In the genomic region with DNA sequence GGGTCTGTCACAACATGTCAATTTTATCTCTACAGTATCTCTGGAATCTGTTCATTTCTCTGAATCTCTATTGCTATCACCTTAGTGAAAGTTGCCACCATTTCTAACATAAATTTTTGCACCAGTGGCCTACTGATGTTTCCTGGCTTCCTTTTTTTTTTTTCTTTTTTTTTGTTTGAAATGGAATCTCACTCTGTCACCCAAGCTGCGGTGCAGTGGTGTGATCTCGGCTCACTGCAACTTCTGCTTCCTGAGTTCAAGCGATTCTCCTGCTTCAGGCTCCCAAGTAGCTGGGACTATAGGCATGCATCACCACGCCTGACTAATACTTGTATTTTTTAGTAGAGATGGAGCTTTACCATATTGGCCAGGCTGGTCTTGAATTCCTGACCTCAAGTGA, we compare ENCODE assay signal across 29 cellular contexts. TPM values are rescaled to one million over a fixed set of nuclear protein-coding genes. Genes with fewer than 3 reads are reported as not detected.
"Had no signal": no experiment of that assay in that cellular context is flagged by ENCODE, and none has a peak within 500 bp of the region (broad histone marks: within the 10 kb centered on the region; RNA-seq: fewer than 3 reads in every experiment).

No MANE protein-coding gene starts in this region.

- H3K27ac Mint-ChIP-seq: activated CD4-positive, alpha-beta memory T cell treated with anti-CD3 and anti-CD28 coated beads for 36 hours; activated CD4-positive, alpha-beta T cell treated with anti-CD3 and anti-CD28 coated beads, Interleukin-2, amount 10 ng/mL, durations not matched to agents 7 days and 5 days; activated naive CD8-positive, alpha-beta T cell treated with anti-CD3 and anti-CD28 coated beads, Interleukin-2, amount 50 U/mL, for 24 hours had no signal

- H3K27me3 ChIP-seq: ascending aorta, body of pancreas, MG63 had no signal

- H3K4me1 Mint-ChIP-seq: activated naive CD8-positive, alpha-beta T cell treated with anti-CD3 and anti-CD28 coated beads, Interleukin-2, amount 50 U/mL, for 24 hours had no signal

- H3K27ac ChIP-seq: ascending aorta, body of pancreas, KMS-11 had no signal

- H3K27me3 Mint-ChIP-seq: activated CD4-positive, alpha-beta memory T cell treated with anti-CD3 and anti-CD28 coated beads for 36 hours; activated CD4-positive, alpha-beta T cell treated with anti-CD3 and anti-CD28 coated beads, Interleukin-2, amount 10 ng/mL, durations not matched to agents 7 days and 5 days; activated naive CD8-positive, alpha-beta T cell treated with anti-CD3 and anti-CD28 coated beads, Interleukin-2, amount 50 U/mL, for 24 hours had no signal

- DNase-seq: activated CD4-positive, alpha-beta memory T cell treated with anti-CD3 and anti-CD28 coated beads for 36 hours; activated CD4-positive, alpha-beta T cell treated with anti-CD3 and anti-CD28 coated beads, Interleukin-2, amount 10 ng/mL, durations not matched to agents 7 days and 5 days; activated CD4-positive, CD25-positive, alpha-beta regulatory T cell; activated CD8-positive, alpha-beta memory T cell treated with anti-CD3 and anti-CD28 coated beads for 24 hours; activated effector memory CD4-positive, alpha-beta T cell treated with anti-CD3 and anti-CD28 coated beads, Interleukin-2, amount 50 U/mL, for 16 hours; activated naive CD4-positive, alpha-beta T cell treated with Interleukin-2 at 50 U/mL for 16 hours; activated naive CD8-positive, alpha-beta T cell treated with anti-CD3 and anti-CD28 coated beads, Interleukin-2, amount 50 U/mL, for 24 hours; activated T-cell treated with anti-CD3 and anti-CD28 coated beads, Interleukin-2, amount 50 U/mL, for 4 hours; amniotic stem cell; body of pancreas; central memory CD4-positive, alpha-beta T cell; MG63; NCI-H1048; NCI-H1694; NCI-H2029; NCI-H345; NCI-H510A; NCI-H526 treated with DMSO at 0.1 percent for 48 hours; NCI-H82; SIG-M5; T-helper 2 cell; T1000 had no signal

- H3K9me3 ChIP-seq: ascending aorta, body of pancreas, MG63 had no signal

- H3K9me3 Mint-ChIP-seq: activated CD4-positive, alpha-beta memory T cell treated with anti-CD3 and anti-CD28 coated beads for 36 hours; activated CD4-positive, alpha-beta T cell treated with anti-CD3 and anti-CD28 coated beads, Interleukin-2, amount 10 ng/mL, durations not matched to agents 7 days and 5 days; activated naive CD4-positive, alpha-beta T cell treated with anti-CD3 and anti-CD28 coated beads, Interleukin-2, amount 50 U/mL, for 72 hours; activated naive CD8-positive, alpha-beta T cell treated with anti-CD3 and anti-CD28 coated beads, Interleukin-2, amount 50 U/mL, for 24 hours; activated T-cell treated with anti-CD3 and anti-CD28 coated beads, Interleukin-2, amount 50 U/mL, for 4 hours had no signal

- H3K4me3 Mint-ChIP-seq: activated CD4-positive, alpha-beta memory T cell treated with anti-CD3 and anti-CD28 coated beads for 36 hours; activated CD4-positive, alpha-beta T cell treated with anti-CD3 and anti-CD28 coated beads, Interleukin-2, amount 10 ng/mL, durations not matched to agents 7 days and 5 days; activated naive CD8-positive, alpha-beta T cell treated with anti-CD3 and anti-CD28 coated beads, Interleukin-2, amount 50 U/mL, for 24 hours; activated T-cell treated with anti-CD3 and anti-CD28 coated beads, Interleukin-2, amount 50 U/mL, for 4 hours had no signal

- H3K4me3 ChIP-seq: ascending aorta, body of pancreas, MG63 had no signal

- H3K4me1 ChIP-seq: ascending aorta had no signal

- ATAC-seq: activated naive CD4-positive, alpha-beta T cell treated with anti-CD3 and anti-CD28 coated beads, Interleukin-2, amount 50 U/mL, for 72 hours; activated naive CD8-positive, alpha-beta T cell treated with anti-CD3 and anti-CD28 coated beads, Interleukin-2, amount 50 U/mL, for 24 hours; activated T-cell treated with anti-CD3 and anti-CD28 coated beads, Interleukin-2, amount 50 U/mL, for 4 hours; body of pancreas had no signal

RNA-seq across cellular contexts. Expression of a gene that starts 35.1 kb away (rescaled TPM):
- total RNA-seq: activated CD4-positive, alpha-beta memory T cell treated with anti-CD3 and anti-CD28 coated beads for 36 hours; activated CD4-positive, alpha-beta T cell treated with anti-CD3 and anti-CD28 coated beads, Interleukin-2, amount 10 ng/mL, durations not matched to agents 7 days and 5 days; activated naive CD4-positive, alpha-beta T cell treated with anti-CD3 and anti-CD28 coated beads, Interleukin-2, amount 50 U/mL, for 72 hours; activated T-cell treated with anti-CD3 and anti-CD28 coated beads, Interleukin-2, amount 50 U/mL, for 4 hours; ascending aorta; body of pancreas; bronchial epithelial cell; chondrocyte; OCI-LY7; RPMI7951 had no signal
